Comparison of ENCODE assay signal across 8 cellular contexts in the genomic region with DNA sequence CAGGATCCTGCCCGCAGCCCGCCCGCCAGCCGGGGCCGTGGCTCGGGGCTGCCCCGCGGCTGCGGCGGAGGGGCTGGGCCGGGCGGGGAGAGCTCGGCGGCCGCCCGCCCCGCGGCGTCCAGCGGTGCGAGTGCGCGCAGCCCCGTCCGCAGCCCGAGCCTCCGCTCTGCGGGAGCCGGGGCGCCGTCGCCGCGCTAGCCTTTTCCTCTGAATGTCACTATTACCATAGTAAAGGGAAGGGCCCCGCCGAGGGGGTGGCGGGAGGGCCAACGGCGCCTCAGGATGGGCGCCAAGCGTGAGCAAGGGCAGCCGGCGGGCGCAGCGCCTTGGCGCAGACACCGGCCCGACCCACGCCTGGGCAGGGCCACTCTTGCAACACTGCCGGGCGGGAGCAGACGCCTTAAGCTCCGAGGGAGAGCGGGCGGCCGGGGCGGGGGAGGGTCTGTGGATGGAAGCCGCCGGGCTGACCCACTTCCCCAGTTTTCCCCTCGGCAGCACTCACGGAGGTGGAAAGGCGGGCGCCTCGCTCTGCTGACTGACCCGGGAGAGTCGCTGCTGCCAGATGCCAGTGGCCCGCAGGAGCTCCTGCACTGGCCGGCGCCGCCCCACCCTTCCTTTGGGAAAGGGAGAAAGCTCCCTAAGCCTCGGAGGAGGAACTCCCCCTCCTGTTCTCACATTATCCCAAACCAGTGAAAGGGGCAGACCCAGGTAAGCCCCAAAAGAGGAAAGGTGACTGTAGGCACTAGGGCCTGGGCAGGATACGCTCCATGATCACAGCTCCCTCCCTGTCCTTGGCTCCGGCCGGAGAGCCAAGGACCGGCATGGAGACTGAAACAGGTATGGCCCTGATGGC.
DNase-seq lines count a peak whose midpoint lies in the region; ATAC-seq and TF ChIP-seq lines count a peak whose summit lies in the region.

No MANE protein-coding gene starts in this region.

- H3K4me1 Mint-ChIP-seq in T-cell: peaks cover 0 to 8% (median 7%) of the 10 kb centered on the region in 3 donors
- no peaks in the 10 kb centered on the region for H3K4me1 Mint-ChIP-seq in T-helper 2 cell treated with Interferon-gamma antibody and Interleukin-4, amounts not matched to agents 5 μg/mL and 100 μg/mL, for 36 hours (ENCODE audit: low read depth)

- no peaks in the 10 kb centered on the region for H3K36me3 ChIP-seq in esophagus squamous epithelium

- H3K9me3 ChIP-seq in esophagus squamous epithelium: no peaks in the 10 kb centered on the region

- peak overlapping the region in 2 of 3 donors; percentile 28 to 48 for H3K4me3 Mint-ChIP-seq in T-cell
- no peak overlapping the region for H3K4me3 Mint-ChIP-seq in T-helper 2 cell treated with Interferon-gamma antibody and Interleukin-4, amounts not matched to agents 5 μg/mL and 100 μg/mL, for 36 hours

- no peaks in the 10 kb centered on the region for H3K36me3 Mint-ChIP-seq in T-cell
- no peaks in the 10 kb centered on the region for H3K36me3 Mint-ChIP-seq in T-helper 2 cell treated with Interferon-gamma antibody and Interleukin-4, amounts not matched to agents 5 μg/mL and 100 μg/mL, for 36 hours (ENCODE audit: low read depth)

- no peaks in the 10 kb centered on the region for H3K9me3 Mint-ChIP-seq in T-cell
- no peaks in the 10 kb centered on the region for H3K9me3 Mint-ChIP-seq in T-helper 2 cell treated with Interferon-gamma antibody and Interleukin-4, amounts not matched to agents 5 μg/mL and 100 μg/mL, for 36 hours

- DNase-seq in D341Med (ENCODE audit: low spot score): peak; percentile 83
- peak; percentile 29 to 31 for DNase-seq in Kasumi-1 (lab: John Stamatoyannopoulos, UW)
- peak in 6 of 34 experiments; percentile 0 to 4 (median 2) for DNase-seq in T-cell
- DNase-seq in esophagus squamous epithelium (lab: John Stamatoyannopoulos, UW): no peak
- peak; percentile 67 for DNase-seq in mucosa of gallbladder (ENCODE audit: low spot score)
- peak; percentile 48 for DNase-seq in ureter (ENCODE audit: low spot score)
- no peak for DNase-seq in T-helper 2 cell treated with Interferon-gamma antibody and Interleukin-4, amounts not matched to agents 5 μg/mL and 100 μg/mL, for 36 hours (ENCODE audit: low spot score)

- H3K27me3 ChIP-seq in esophagus squamous epithelium: peaks cover 0 to 40% (median 0%) of the 10 kb centered on the region in 4 donors

- peak in 3 of 4 experiments; percentile 20 to 31 (median 23) for ATAC-seq in T-cell (replicated peaks in 1 of 4)
- ATAC-seq in GM21737 (IDR thresholded peaks at IDR 0.05; ENCODE audit: unreplicated experiment): no peak

- POLR2A ChIA-PET in T-cell (lab: Charles Lee): no interaction called here

- peak in 1 of 4 donors; percentile 14 for TF ChIP-seq POLR2A in esophagus squamous epithelium (IDR thresholded peaks at IDR 0.05)

- H3K27ac ChIP-seq in esophagus squamous epithelium: peak overlapping the region in 3 of 4 donors; percentile 24 to 34 (median 31)

- peak overlapping the region; percentile 47 to 76 (median 52) for H3K4me3 ChIP-seq in esophagus squamous epithelium

- peaks cover 6 to 35% (median 8%) of the 10 kb centered on the region in 3 donors for H3K4me1 ChIP-seq in esophagus squamous epithelium

- H3K27me3 Mint-ChIP-seq in T-cell: peaks cover 58 to 64% of the 10 kb centered on the region in 2 donors
- H3K27me3 Mint-ChIP-seq in T-helper 2 cell treated with Interferon-gamma antibody and Interleukin-4, amounts not matched to agents 5 μg/mL and 100 μg/mL, for 36 hours (ENCODE audit: low read depth): peaks cover 47% of the 10 kb centered on the region

- WGBS in esophagus squamous epithelium, 2 donors: 3 to 9% methylated on average over 5 to 20 of the region's 75 CpGs

- TF ChIP-seq CTCF in esophagus squamous epithelium (IDR thresholded peaks at IDR 0.05): no peak

- intact Hi-C loops in esophagus squamous epithelium (cut with DNase I): no loop called here

- CTCF ChIA-PET in T-cell (lab: Charles Lee): no interaction called here

- no peak overlapping the region for H3K27ac Mint-ChIP-seq in T-cell
- no peak overlapping the region for H3K27ac Mint-ChIP-seq in T-helper 2 cell treated with Interferon-gamma antibody and Interleukin-4, amounts not matched to agents 5 μg/mL and 100 μg/mL, for 36 hours

Comparison
In these comparisons a context has a peak if more than half of its experiments do, and no peak if none do; other contexts are left out.
1. DNase-seq: peak in D341Med (single experiment), Kasumi-1 (2 of 2), mucosa of gallbladder (single experiment) and ureter (single experiment); none in esophagus squamous epithelium (single experiment) and T-helper 2 cell treated with Interferon-gamma antibody and Interleukin-4, amounts not matched to agents 5 μg/mL and 100 μg/mL, for 36 hours (single experiment).